ENCODE assay signal across 1 cellular context in the genomic region with DNA sequence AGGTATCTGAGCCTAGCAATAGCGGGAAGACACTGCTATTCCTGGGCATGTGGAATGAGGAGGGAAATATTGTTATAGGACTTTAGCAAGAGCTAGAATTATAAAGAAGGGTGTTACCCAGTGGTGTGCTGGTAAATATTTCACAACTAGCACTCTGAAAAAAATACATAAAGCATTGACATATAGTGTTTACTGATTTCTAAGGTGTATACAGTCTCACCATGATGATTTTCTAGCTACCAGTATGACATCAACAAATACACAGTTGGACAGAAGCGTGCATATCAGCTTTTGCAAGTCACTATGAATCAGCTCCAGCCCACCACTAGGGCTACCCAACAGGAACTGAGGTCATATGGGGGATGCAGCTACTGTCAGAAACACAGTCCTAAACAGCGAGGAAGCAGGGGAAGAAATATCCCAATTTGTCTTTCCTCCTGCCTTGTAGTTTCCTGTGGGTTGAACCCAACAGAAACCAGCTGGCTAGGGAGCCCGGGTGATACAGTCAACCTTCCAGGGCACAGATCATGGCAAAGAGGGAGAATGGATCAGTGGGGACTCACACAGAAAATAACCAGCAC.
TF ChIP-seq lines count a peak whose summit lies in the region.

No MANE protein-coding gene starts in this region.

TF ChIP-seq in HepG2, 621 proteins besides CTCF, POLR2A, EP300 and RAD21:
- TF ChIP-seq, protein P1, sequence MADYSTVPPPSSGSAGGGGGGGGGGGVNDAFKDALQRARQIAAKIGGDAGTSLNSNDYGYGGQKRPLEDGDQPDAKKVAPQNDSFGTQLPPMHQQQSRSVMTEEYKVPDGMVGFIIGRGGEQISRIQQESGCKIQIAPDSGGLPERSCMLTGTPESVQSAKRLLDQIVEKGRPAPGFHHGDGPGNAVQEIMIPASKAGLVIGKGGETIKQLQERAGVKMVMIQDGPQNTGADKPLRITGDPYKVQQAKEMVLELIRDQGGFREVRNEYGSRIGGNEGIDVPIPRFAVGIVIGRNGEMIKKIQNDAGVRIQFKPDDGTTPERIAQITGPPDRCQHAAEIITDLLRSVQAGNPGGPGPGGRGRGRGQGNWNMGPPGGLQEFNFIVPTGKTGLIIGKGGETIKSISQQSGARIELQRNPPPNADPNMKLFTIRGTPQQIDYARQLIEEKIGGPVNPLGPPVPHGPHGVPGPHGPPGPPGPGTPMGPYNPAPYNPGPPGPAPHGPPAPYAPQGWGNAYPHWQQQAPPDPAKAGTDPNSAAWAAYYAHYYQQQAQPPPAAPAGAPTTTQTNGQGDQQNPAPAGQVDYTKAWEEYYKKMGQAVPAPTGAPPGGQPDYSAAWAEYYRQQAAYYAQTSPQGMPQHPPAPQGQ (CRISPR knock-in tag; IDR thresholded peaks at IDR 0.05; ENCODE audit: borderline replicate concordance), result no peak
- TF ChIP-seq RFXAP (CRISPR knock-in tag; IDR thresholded peaks at IDR 0.05; ENCODE audit: borderline replicate concordance) (no peak), GABPB1 (CRISPR knock-in tag; IDR thresholded peaks at IDR 0.05) (no peak), KLF15 (CRISPR knock-in tag; IDR thresholded peaks at IDR 0.05; ENCODE audit: borderline replicate concordance) (no peak), FOSL1 (CRISPR knock-in tag; IDR thresholded peaks at IDR 0.05; ENCODE audit: borderline replicate concordance) (no peak), ZNF33A (CRISPR knock-in tag; IDR thresholded peaks at IDR 0.05; ENCODE audit: borderline replicate concordance) (no peak), SOX13 (IDR thresholded peaks at IDR 0.05) (no peak), SOX13 (CRISPR knock-in tag; conservative IDR thresholded peaks at IDR 0.05 in 1 of 2, IDR thresholded peaks at IDR 0.05 in 1 of 2) (no peak), ZNF644 (CRISPR knock-in tag; IDR thresholded peaks at IDR 0.05; ENCODE audit: low read depth) (no peak), REL (CRISPR knock-in tag; conservative IDR thresholded peaks at IDR 0.05) (no peak), YEATS2 (CRISPR knock-in tag; IDR thresholded peaks at IDR 0.05; ENCODE audit: borderline replicate concordance) (no peak), ZNF891 (CRISPR knock-in tag; IDR thresholded peaks at IDR 0.05) (no peak), BHLHE40 (IDR thresholded peaks at IDR 0.05; ENCODE audit: low read length) (no peak)
- TF ChIP-seq, protein P2, sequence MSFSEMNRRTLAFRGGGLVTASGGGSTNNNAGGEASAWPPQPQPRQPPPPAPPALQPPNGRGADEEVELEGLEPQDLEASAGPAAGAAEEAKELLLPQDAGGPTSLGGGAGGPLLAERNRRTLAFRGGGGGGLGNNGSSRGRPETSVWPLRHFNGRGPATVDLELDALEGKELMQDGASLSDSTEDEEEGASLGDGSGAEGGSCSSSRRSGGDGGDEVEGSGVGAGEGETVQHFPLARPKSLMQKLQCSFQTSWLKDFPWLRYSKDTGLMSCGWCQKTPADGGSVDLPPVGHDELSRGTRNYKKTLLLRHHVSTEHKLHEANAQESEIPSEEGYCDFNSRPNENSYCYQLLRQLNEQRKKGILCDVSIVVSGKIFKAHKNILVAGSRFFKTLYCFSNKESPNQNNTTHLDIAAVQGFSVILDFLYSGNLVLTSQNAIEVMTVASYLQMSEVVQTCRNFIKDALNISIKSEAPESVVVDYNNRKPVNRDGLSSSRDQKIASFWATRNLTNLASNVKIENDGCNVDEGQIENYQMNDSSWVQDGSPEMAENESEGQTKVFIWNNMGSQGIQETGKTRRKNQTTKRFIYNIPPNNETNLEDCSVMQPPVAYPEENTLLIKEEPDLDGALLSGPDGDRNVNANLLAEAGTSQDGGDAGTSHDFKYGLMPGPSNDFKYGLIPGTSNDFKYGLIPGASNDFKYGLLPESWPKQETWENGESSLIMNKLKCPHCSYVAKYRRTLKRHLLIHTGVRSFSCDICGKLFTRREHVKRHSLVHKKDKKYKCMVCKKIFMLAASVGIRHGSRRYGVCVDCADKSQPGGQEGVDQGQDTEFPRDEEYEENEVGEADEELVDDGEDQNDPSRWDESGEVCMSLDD (CRISPR knock-in tag; IDR thresholded peaks at IDR 0.05; ENCODE audit: borderline replicate concordance), result no peak
- TF ChIP-seq, protein P3, sequence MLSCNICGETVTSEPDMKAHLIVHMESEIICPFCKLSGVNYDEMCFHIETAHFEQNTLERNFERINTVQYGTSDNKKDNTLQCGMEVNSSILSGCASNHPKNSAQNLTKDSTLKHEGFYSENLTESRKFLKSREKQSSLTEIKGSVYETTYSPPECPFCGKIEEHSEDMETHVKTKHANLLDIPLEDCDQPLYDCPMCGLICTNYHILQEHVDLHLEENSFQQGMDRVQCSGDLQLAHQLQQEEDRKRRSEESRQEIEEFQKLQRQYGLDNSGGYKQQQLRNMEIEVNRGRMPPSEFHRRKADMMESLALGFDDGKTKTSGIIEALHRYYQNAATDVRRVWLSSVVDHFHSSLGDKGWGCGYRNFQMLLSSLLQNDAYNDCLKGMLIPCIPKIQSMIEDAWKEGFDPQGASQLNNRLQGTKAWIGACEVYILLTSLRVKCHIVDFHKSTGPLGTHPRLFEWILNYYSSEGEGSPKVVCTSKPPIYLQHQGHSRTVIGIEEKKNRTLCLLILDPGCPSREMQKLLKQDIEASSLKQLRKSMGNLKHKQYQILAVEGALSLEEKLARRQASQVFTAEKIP (CRISPR knock-in tag; IDR thresholded peaks at IDR 0.05; ENCODE audit: borderline replicate concordance), result no peak
- TF ChIP-seq, protein P4, sequence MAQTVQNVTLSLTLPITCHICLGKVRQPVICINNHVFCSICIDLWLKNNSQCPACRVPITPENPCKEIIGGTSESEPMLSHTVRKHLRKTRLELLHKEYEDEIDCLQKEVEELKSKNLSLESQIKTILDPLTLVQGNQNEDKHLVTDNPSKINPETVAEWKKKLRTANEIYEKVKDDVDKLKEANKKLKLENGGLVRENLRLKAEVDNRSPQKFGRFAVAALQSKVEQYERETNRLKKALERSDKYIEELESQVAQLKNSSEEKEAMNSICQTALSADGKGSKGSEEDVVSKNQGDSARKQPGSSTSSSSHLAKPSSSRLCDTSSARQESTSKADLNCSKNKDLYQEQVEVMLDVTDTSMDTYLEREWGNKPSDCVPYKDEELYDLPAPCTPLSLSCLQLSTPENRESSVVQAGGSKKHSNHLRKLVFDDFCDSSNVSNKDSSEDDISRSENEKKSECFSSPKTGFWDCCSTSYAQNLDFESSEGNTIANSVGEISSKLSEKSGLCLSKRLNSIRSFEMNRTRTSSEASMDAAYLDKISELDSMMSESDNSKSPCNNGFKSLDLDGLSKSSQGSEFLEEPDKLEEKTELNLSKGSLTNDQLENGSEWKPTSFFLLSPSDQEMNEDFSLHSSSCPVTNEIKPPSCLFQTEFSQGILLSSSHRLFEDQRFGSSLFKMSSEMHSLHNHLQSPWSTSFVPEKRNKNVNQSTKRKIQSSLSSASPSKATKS (CRISPR knock-in tag; IDR thresholded peaks at IDR 0.05), result no peak
- TF ChIP-seq, protein P5, sequence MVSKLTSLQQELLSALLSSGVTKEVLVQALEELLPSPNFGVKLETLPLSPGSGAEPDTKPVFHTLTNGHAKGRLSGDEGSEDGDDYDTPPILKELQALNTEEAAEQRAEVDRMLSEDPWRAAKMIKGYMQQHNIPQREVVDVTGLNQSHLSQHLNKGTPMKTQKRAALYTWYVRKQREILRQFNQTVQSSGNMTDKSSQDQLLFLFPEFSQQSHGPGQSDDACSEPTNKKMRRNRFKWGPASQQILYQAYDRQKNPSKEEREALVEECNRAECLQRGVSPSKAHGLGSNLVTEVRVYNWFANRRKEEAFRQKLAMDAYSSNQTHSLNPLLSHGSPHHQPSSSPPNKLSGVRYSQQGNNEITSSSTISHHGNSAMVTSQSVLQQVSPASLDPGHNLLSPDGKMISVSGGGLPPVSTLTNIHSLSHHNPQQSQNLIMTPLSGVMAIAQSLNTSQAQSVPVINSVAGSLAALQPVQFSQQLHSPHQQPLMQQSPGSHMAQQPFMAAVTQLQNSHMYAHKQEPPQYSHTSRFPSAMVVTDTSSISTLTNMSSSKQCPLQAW (CRISPR knock-in tag; IDR thresholded peaks at IDR 0.05), result no peak
- TF ChIP-seq, protein P6, sequence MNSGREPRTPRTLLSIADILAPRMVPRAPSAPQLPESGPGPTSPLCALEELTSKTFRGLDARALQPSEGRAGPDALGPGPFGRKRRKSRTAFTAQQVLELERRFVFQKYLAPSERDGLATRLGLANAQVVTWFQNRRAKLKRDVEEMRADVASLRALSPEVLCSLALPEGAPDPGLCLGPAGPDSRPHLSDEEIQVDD (CRISPR knock-in tag; IDR thresholded peaks at IDR 0.05; ENCODE audit: borderline replicate concordance), result no peak
